In the genomic region with DNA sequence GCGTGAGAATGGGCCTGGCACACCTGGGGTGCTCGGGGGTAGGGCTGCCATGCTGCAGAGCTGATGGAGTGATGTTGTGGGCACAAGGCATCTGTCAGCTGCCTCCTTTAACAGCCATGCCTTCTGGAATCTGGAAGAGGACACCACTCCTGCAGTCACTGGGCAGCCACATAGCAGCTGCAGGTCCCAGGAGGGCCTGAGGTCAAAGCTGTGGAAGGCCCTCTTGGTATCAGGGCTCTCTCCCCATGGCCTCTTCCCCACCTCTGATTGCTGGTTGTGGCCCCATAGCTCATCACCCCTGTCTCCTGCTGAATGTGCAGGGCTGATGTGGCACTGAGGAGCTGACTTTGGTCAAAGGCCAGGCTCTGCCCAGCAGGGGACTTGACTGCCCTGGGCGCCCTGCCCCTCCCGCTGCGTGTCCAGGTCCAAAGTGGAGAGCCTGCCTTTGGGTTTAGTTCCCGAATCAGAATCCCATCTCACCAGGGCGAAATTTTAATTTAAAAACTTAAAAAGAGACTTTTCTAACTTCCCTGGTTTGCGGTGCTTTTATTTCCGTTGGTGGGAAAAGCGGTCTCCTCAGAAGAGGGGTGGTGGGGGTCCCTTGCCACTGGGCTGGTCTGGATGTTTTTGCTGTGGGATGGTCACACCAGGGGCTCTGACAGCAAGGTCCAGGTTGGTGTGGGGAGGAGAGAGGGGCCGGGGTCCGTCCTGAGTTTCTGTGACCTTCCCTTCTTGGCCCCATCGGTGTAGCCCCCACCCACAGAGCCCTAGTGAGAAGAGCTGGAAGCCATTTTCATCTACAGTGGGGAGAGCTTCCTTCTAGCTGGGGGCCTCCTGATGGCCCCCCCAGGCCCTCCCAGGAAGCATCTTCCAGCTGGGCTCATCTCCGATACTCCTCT, we compare ENCODE assay signal across 9 cellular contexts. TPM values are rescaled to one million over a fixed set of nuclear protein-coding genes. Genes with fewer than 3 reads are reported as not detected.
DNase-seq lines count a peak whose midpoint lies in the region; ATAC-seq, FAIRE-seq and TF ChIP-seq lines count a peak whose summit lies in the region.
"Had no signal": no experiment of that assay in that cellular context is flagged by ENCODE, and none has a peak within 500 bp of the region (broad histone marks: within the 10 kb centered on the region; RNA-seq: fewer than 3 reads in every experiment).

No MANE protein-coding gene starts in this region.

- ATAC-seq in HG02571 (IDR thresholded peaks at IDR 0.05; ENCODE audit: unreplicated experiment): peak; percentile 4

- peak; percentile 82 for FAIRE-seq in GM12892 (lab: Jason Lieb, UNC)

- peak overlapping the region; percentile 57 to 63 for H3K4me3 ChIP-seq in neutrophil (ENCODE audit: low read depth in 1 of 2, low read length in 1 of 2)

- TF ChIP-seq POLR2A in GM12892 (IDR thresholded peaks at IDR 0.05; ENCODE audit: low read depth, low read length): peak; percentile 81

- H3K27ac ChIP-seq in neutrophil (peak overlapping the region; percentile 96), caudate nucleus (ENCODE audit: low read depth, low read length) (no peak overlapping the region)

- DNase-seq in GM12892 (ENCODE audit: insufficient read length) (peak; percentile 32), kidney glomerular epithelial cell (lab: John Stamatoyannopoulos, UW) (no peak), NCI-H2029 treated with DMSO at 0.1 percent for 48 hours (lab: John Stamatoyannopoulos, UW) (no peak), caudate nucleus (lab: John Stamatoyannopoulos, UW) (no peak), NCI-H1048 (lab: John Stamatoyannopoulos, UW) (no peak)
- peak; percentile 31 for DNase-seq in activated naive CD4-positive, alpha-beta T cell treated with anti-CD3 and anti-CD28 coated beads, Interleukin-2, amount 50 U/mL, for 16 hours
- DNase-seq: NCI-H82 had no signal

- peaks cover 36% of the 10 kb centered on the region for H3K36me3 ChIP-seq in neutrophil

- no peak for TF ChIP-seq CTCF in neutrophil (IDR thresholded peaks at IDR 0.05)

- peaks cover 78 to 79% of the 10 kb centered on the region in 2 experiments for H3K4me1 ChIP-seq in neutrophil (ENCODE audit: control insufficient read depth in 1 of 2, insufficient read depth in 1 of 2, low read depth in 1 of 2, low read length in 1 of 2)

- H3K9me3 ChIP-seq in neutrophil: no peaks in the 10 kb centered on the region

- no peaks in the 10 kb centered on the region for H3K27me3 ChIP-seq in neutrophil

RNA-seq across cellular contexts. Expression of gene UBALD2, which starts 5.9 kb away (rescaled TPM):
- 48.7 TPM for polyA plus RNA-seq in GM12892 (2012; ENCODE audit: missing spikeins)

RNA-seq across cellular contexts. Expression of gene RNF157, which starts 30.7 kb away (rescaled TPM):
- 4.6 TPM for polyA plus RNA-seq in GM12892 (2012; ENCODE audit: missing spikeins)

RNA-seq across cellular contexts. Expression of gene QRICH2, which starts 37.1 kb away (rescaled TPM):
- polyA plus RNA-seq in GM12892 (2012; ENCODE audit: missing spikeins): 0.42 TPM

Comparison
In these comparisons a context has a peak if more than half of its experiments do, and no peak if none do; other contexts are left out.
1. DNase-seq: peak in GM12892 (single experiment) and activated naive CD4-positive, alpha-beta T cell treated with anti-CD3 and anti-CD28 coated beads, Interleukin-2, amount 50 U/mL, for 16 hours (single experiment); none in kidney glomerular epithelial cell (single experiment), NCI-H2029 treated with DMSO at 0.1 percent for 48 hours (single experiment), caudate nucleus (0 of 61) and NCI-H1048 (single experiment).